Comparison of ENCODE assay signal across 8 cellular contexts in genomic region chr16:22296225-22297113, GRCh38. TPM values are rescaled to one million over a fixed set of nuclear protein-coding genes. Genes with fewer than 3 reads are reported as not detected.
A peak's percentile ranks its signal among the peaks of the same experiment; 100 is the strongest.
DNase-seq lines count a peak whose midpoint lies in the region; ATAC-seq and TF ChIP-seq lines count a peak whose summit lies in the region.

No MANE protein-coding gene starts in this region.

- CTCF ChIA-PET in PC-9 (lab: Charles Lee): interaction anchor here (0.6 kb wide), 1 partner anchor 101 kb away, joined by 4 read pairs; no protein-coding TSS in a partner anchor

- peak overlapping the region; percentile 91 for H2AFZ ChIP-seq in PC-9
- H2AFZ ChIP-seq in neural cell (ENCODE audit: low read depth, low read length): peak overlapping the region; percentile 24

- no peak overlapping the region for H3K27ac ChIP-seq in PC-9
- peak overlapping the region; percentile 40 for H3K27ac ChIP-seq in neural cell (ENCODE audit: low read length)

- TF ChIP-seq CTCF in PC-9 (conservative IDR thresholded peaks at IDR 0.05) (no peak), neural cell (IDR thresholded peaks at IDR 0.05; ENCODE audit: poor library complexity, severe bottlenecking) (no peak)

- no peak for DNase-seq in stimulated activated naive CD8-positive, alpha-beta T cell treated with anti-CD3 and anti-CD28 coated beads, Interleukin-15, Interleukin-2, amounts not matched to agents 100 U/mL and 50 U/mL, for 24 hours
- DNase-seq in PC-9 (peak in 1 of 2 experiments; percentile 12), KG1 (lab: John Stamatoyannopoulos, UW) (no peak), SW 1271 (lab: John Stamatoyannopoulos, UW) (no peak), NCI-H187 treated with DMSO at 0.1 percent for 48 hours (lab: John Stamatoyannopoulos, UW) (no peak)

- H3K9me3 ChIP-seq in PC-9 (ENCODE audit: insufficient read depth, low read depth): no peaks in the 10 kb centered on the region
- no peaks in the 10 kb centered on the region for H3K9me3 ChIP-seq in endocrine pancreas (ENCODE audit: control insufficient read depth, low read length)
- no peaks in the 10 kb centered on the region for H3K9me3 ChIP-seq in neural cell (ENCODE audit: low read length)

- no peak for TF ChIP-seq EP300 in neural cell (conservative IDR thresholded peaks at IDR 0.05; ENCODE audit: poor library complexity, severe bottlenecking)

- POLR2A ChIA-PET in PC-9 (lab: Charles Lee; ENCODE audit: unreplicated experiment): interaction anchor here (0.7 kb wide), 2 partner anchors 115 to 1043 kb away, joined by 5 to 8 read pairs; no protein-coding TSS in a partner anchor

- peaks cover 33% of the 10 kb centered on the region for H3K79me2 ChIP-seq in PC-9 (ENCODE audit: low read depth)
- H3K79me2 ChIP-seq in neural cell (replicated peaks; ENCODE audit: insufficient read depth, low read length): peaks cover 8% of the 10 kb centered on the region

- peaks cover 8% of the 10 kb centered on the region for H3K4me1 ChIP-seq in PC-9 (replicated peaks; ENCODE audit: insufficient read depth)
- H3K4me1 ChIP-seq in endocrine pancreas (ENCODE audit: control insufficient read depth, insufficient read depth, low read length): no peaks in the 10 kb centered on the region

- peaks cover 30% of the 10 kb centered on the region for H3F3A ChIP-seq in PC-9 (ENCODE audit: insufficient read depth, low read depth)
- H3F3A ChIP-seq in neural cell (ENCODE audit: insufficient read depth, low read length, poor library complexity, severe bottlenecking): no peaks in the 10 kb centered on the region

- TF ChIP-seq RAD21 in neural cell (conservative IDR thresholded peaks at IDR 0.05): no peak

- H3K36me3 ChIP-seq in PC-9 (ENCODE audit: low read depth) (0 out of 2 replicates have a peak, but pooled peaks cover 5% of the 10 kb centered on the region), endocrine pancreas (ENCODE audit: control insufficient read depth, insufficient read depth, low read length) (no peaks in the 10 kb centered on the region), neural cell (ENCODE audit: insufficient read depth, low read length) (no peaks in the 10 kb centered on the region)

- H3K27ac Mint-ChIP-seq in stimulated activated naive CD8-positive, alpha-beta T cell treated with anti-CD3 and anti-CD28 coated beads, Interleukin-15, Interleukin-2, amounts not matched to agents 100 ng/mL and 50 ng/mL, for 24 hours: peak overlapping the region; percentile 98

- H3K4me2 ChIP-seq in PC-9: peak overlapping the region; percentile 74
- H3K4me2 ChIP-seq in neural cell (ENCODE audit: low read length): peak overlapping the region; percentile 54

- intact Hi-C loops in PC-9 (cut with micrococcal nuclease; ENCODE audit: unreplicated experiment): loop anchor here (1.0 to 5.0 kb wide), 7 partner anchors 64 to 344 kb away; partner anchors contain the start of genes EEF2K, PDZD9 and UQCRC2

- H3K4me3 ChIP-seq in PC-9 (peak overlapping the region; percentile 78), endocrine pancreas (ENCODE audit: control insufficient read depth, insufficient read depth, low read length) (peak overlapping the region; percentile 88), neural cell (ENCODE audit: low read length) (peak overlapping the region; percentile 98)

- BruUV-seq in PC-9 (replicated peaks; lab: Mats Ljungman, UMichigan): no TSS peak

- no peak for ATAC-seq in stimulated activated naive CD8-positive, alpha-beta T cell treated with anti-CD3 and anti-CD28 coated beads, Interleukin-15, Interleukin-2, amounts not matched to agents 100 U/mL and 50 U/mL, for 24 hours

- H3K9me3 Mint-ChIP-seq in stimulated activated naive CD8-positive, alpha-beta T cell treated with anti-CD3 and anti-CD28 coated beads, Interleukin-15, Interleukin-2, amounts not matched to agents 100 ng/mL and 50 ng/mL, for 24 hours: no peaks in the 10 kb centered on the region

- peak overlapping the region; percentile 97 for H3K4me3 Mint-ChIP-seq in stimulated activated naive CD8-positive, alpha-beta T cell treated with anti-CD3 and anti-CD28 coated beads, Interleukin-15, Interleukin-2, amounts not matched to agents 100 ng/mL and 50 ng/mL, for 24 hours

- H3K27me3 ChIP-seq in PC-9 (ENCODE audit: insufficient read depth, low read depth) (no peaks in the 10 kb centered on the region), endocrine pancreas (ENCODE audit: control insufficient read depth, insufficient read depth, low read length) (no peaks in the 10 kb centered on the region), neural cell (ENCODE audit: insufficient read depth, low read depth, low read length) (no peaks in the 10 kb centered on the region)

- peaks cover 34% of the 10 kb centered on the region for H3K36me3 Mint-ChIP-seq in stimulated activated naive CD8-positive, alpha-beta T cell treated with anti-CD3 and anti-CD28 coated beads, Interleukin-15, Interleukin-2, amounts not matched to agents 100 ng/mL and 50 ng/mL, for 24 hours (ENCODE audit: low read depth)

- H3K9me2 ChIP-seq in PC-9 (ENCODE audit: insufficient read depth) (no peaks in the 10 kb centered on the region), neural cell (ENCODE audit: insufficient read depth, low read length) (no peaks in the 10 kb centered on the region)

- peaks cover 34% of the 10 kb centered on the region for H4K20me1 ChIP-seq in PC-9 (ENCODE audit: insufficient read depth)
- no peaks in the 10 kb centered on the region for H4K20me1 ChIP-seq in neural cell (ENCODE audit: insufficient read depth)

- H3K4me1 Mint-ChIP-seq in stimulated activated naive CD8-positive, alpha-beta T cell treated with anti-CD3 and anti-CD28 coated beads, Interleukin-15, Interleukin-2, amounts not matched to agents 100 ng/mL and 50 ng/mL, for 24 hours (ENCODE audit: low read depth): peaks cover 42% of the 10 kb centered on the region

- peak overlapping the region; percentile 90 for H3K9ac ChIP-seq in endocrine pancreas (ENCODE audit: control insufficient read depth, insufficient read depth, low read length)
- peak overlapping the region; percentile 46 for H3K9ac ChIP-seq in neural cell (ENCODE audit: low read length)

- H3K27me3 Mint-ChIP-seq in stimulated activated naive CD8-positive, alpha-beta T cell treated with anti-CD3 and anti-CD28 coated beads, Interleukin-15, Interleukin-2, amounts not matched to agents 100 ng/mL and 50 ng/mL, for 24 hours: no peaks in the 10 kb centered on the region

TF ChIP-seq in neural cell, 6 proteins besides CTCF, POLR2A, EP300 and RAD21:
- TF ChIP-seq REST (IDR thresholded peaks at IDR 0.05; ENCODE audit: borderline replicate concordance): no peak
- no peak for TF ChIP-seq EZH2 (IDR thresholded peaks at IDR 0.05; ENCODE audit: borderline replicate concordance, insufficient read depth, low read length, poor library complexity, severe bottlenecking)
- no peak for TF ChIP-seq MXI1 (conservative IDR thresholded peaks at IDR 0.05; ENCODE audit: poor library complexity, severe bottlenecking)
- no peak for TF ChIP-seq TAF1 (IDR thresholded peaks at IDR 0.05; ENCODE audit: low read depth)
- no peak for TF ChIP-seq SMC3 (conservative IDR thresholded peaks at IDR 0.05; ENCODE audit: poor library complexity)
- no peak for TF ChIP-seq POLR2AphosphoS5 (IDR thresholded peaks at IDR 0.05)

RNA-seq across cellular contexts. Expression of gene POLR3E, which starts 0.7 kb away (rescaled TPM):
- total RNA-seq in PC-9 (2021): 65.2 and 70.9 TPM in 2 replicates
- polyA plus RNA-seq in neural cell: 34.0 and 47.4 TPM in 2 replicates
- polyA minus RNA-seq in neural cell: 30.2 and 35.2 TPM in 2 replicates
